ENCODE assay signal across 1 cellular context in genomic region chr7:43516581-43517342, GRCh38.
TF ChIP-seq lines count a peak whose summit lies in the region.

No MANE protein-coding gene starts in this region.

TF ChIP-seq in GM12878, 131 proteins besides CTCF, POLR2A, EP300 and RAD21 (continued from another document):
- no peak for TF ChIP-seq ZNF687 (IDR thresholded peaks at IDR 0.05)
- peak; percentile 79 for TF ChIP-seq RAD51 (IDR thresholded peaks at IDR 0.05)
- peak; percentile 91 for TF ChIP-seq DPF2 (IDR thresholded peaks at IDR 0.05)
- TF ChIP-seq ATF2 (IDR thresholded peaks at IDR 0.05; ENCODE audit: low read length) = peak; percentile 55; the same call in 1 of the 2 replicates
- TF ChIP-seq SRF (IDR thresholded peaks at IDR 0.05; ENCODE audit: low read depth in 2 of 2, low read length in 2 of 2) = peak in 1 of 2 experiments; percentile 93; a peak in 2 of 4 replicates
- TF ChIP-seq CBFB (IDR thresholded peaks at IDR 0.05; ENCODE audit: low read depth) = peak; percentile 80; the same call in 1 of the 2 replicates
- peak; percentile 97 for TF ChIP-seq MTA2 (IDR thresholded peaks at IDR 0.05; ENCODE audit: low read depth)
- no peak for TF ChIP-seq CHD4 (IDR thresholded peaks at IDR 0.05)
- TF ChIP-seq PML (IDR thresholded peaks at IDR 0.05; ENCODE audit: low read length) = no peak
- peak; percentile 71 for TF ChIP-seq PKNOX1 (IDR thresholded peaks at IDR 0.05)
